Comparison of ENCODE assay signal across 1 cellular context in the genomic region with DNA sequence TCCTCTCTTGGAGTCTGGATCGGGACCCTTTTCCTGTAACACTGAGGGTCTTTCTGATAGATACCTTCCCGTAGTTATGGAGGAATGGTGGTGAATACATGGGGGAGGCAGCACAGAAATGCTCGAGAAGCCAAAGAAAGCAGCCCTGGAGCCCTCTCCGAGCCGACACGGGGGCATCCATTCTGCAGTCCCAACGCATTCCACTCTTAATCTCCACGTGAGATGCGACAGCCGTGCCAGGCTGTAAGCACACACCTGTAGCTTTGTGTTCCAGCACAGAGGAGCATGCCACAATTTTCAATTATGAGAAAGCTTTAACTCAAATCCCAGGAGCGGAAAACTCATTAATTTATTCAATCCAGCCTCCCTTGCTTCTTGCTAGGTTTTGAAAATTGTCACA.
TF ChIP-seq lines count a peak whose summit lies in the region.

No MANE protein-coding gene starts in this region.

TF ChIP-seq in GM23338, 12 proteins besides CTCF, POLR2A, EP300 and RAD21 (continued from another document):
- TF ChIP-seq REST (IDR thresholded peaks at IDR 0.05; ENCODE audit: unreplicated experiment), result no peak
- no peak for TF ChIP-seq ZNF114 (CRISPR knock-in tag; IDR thresholded peaks at IDR 0.05)
- TF ChIP-seq STAT1 (IDR thresholded peaks at IDR 0.05; ENCODE audit: unreplicated experiment), result no peak
- no peak for TF ChIP-seq ZNF462 (CRISPR knock-in tag; IDR thresholded peaks at IDR 0.05)
- TF ChIP-seq CREB1 (CRISPR knock-in tag; IDR thresholded peaks at IDR 0.05; ENCODE audit: low read depth), result no peak
- no peak for TF ChIP-seq JUNB (IDR thresholded peaks at IDR 0.05; ENCODE audit: unreplicated experiment)
- TF ChIP-seq ZNF331 (CRISPR knock-in tag; IDR thresholded peaks at IDR 0.05; ENCODE audit: low read depth), result no peak
- no peak for TF ChIP-seq EZH2 (IDR thresholded peaks at IDR 0.05; ENCODE audit: low read depth, unreplicated experiment)
- no peak for TF ChIP-seq POLR2AphosphoS5 (IDR thresholded peaks at IDR 0.05; ENCODE audit: low read depth)
